ENCODE assay signal across 21 cellular contexts in genomic region chr10:32237644-32238345, GRCh38.
DNase-seq lines count a peak whose midpoint lies in the region; TF ChIP-seq lines count a peak whose summit lies in the region.
"Had no signal": no experiment of that assay in that cellular context is flagged by ENCODE, and none has a peak within 500 bp of the region (broad histone marks: within the 10 kb centered on the region; RNA-seq: fewer than 3 reads in every experiment).

No MANE protein-coding gene starts in this region.

- H3K79me2 ChIP-seq in fibroblast of lung (ENCODE audit: control insufficient read depth, insufficient read depth, low read length), result no peaks in the 10 kb centered on the region

- H3K9ac ChIP-seq in fibroblast of lung (ENCODE audit: insufficient read depth, low read length) (no peak overlapping the region), skeletal muscle satellite cell (ENCODE audit: low read depth, low read length) (no peak overlapping the region)

- H3K27ac Mint-ChIP-seq in Calu3 (ENCODE audit: unreplicated experiment), result no peak overlapping the region
- H3K27ac Mint-ChIP-seq: activated naive CD4-positive, alpha-beta T cell treated with anti-CD3 and anti-CD28 coated beads, Interleukin-2, amount 50 U/mL, for 72 hours; CD8-positive, alpha-beta memory T cell had no signal

- DNase-seq in GM04503 (ENCODE audit: low read depth), result peak; percentile 68
- peak; percentile 77 for DNase-seq in RPMI7951 (ENCODE audit: low read depth)
- DNase-seq in fibroblast of lung (ENCODE audit: low read depth in 2 of 2), result peak; percentile 40 to 90
- DNase-seq in Calu3, result no peak
- no peak for DNase-seq in NCI-H1694 (lab: John Stamatoyannopoulos, UW)
- DNase-seq in cerebellar cortex (ENCODE audit: low spot score), result no peak
- DNase-seq: activated CD4-positive, alpha-beta T cell treated with anti-CD3 and anti-CD28 coated beads for 4 hours; activated T-cell treated with anti-CD3 and anti-CD28 coated beads for 4 hours; CD8-positive, alpha-beta memory T cell; cerebellar nuclear complex; KBM-7; midbrain; NCI-H1436 treated with DMSO at 0.1 percent for 48 hours; NCI-H446 treated with DMSO at 0.1 percent for 48 hours; occipital lobe; right lobe of liver; SJCRH30; stimulated activated CD4-positive, alpha-beta T cell treated with anti-CD3 and anti-CD28 coated beads, Interleukin-2, amount 100 ng/mL, for 48 hours; thyroid gland had no signal

- CTCF ChIA-PET in Calu3 (lab: Charles Lee), result no interaction called here

- no peaks in the 10 kb centered on the region for H3K27me3 Mint-ChIP-seq in Calu3 (ENCODE audit: unreplicated experiment)
- H3K27me3 Mint-ChIP-seq: CD8-positive, alpha-beta memory T cell had no signal

- H3K4me2 ChIP-seq in fibroblast of lung (ENCODE audit: extremely low read depth, insufficient read depth, low read length) (peak overlapping the region; percentile 27), skeletal muscle satellite cell (ENCODE audit: low read length) (peak overlapping the region; percentile 49)

- no peaks in the 10 kb centered on the region for H3K9me3 ChIP-seq in fibroblast of lung (ENCODE audit: control insufficient read depth, insufficient read depth, low read depth, low read length)
- no peaks in the 10 kb centered on the region for H3K9me3 ChIP-seq in skeletal muscle satellite cell (replicated peaks; ENCODE audit: low read length)
- H3K9me3 ChIP-seq: right lobe of liver, thyroid gland had no signal

- H3K4me1 Mint-ChIP-seq in Calu3 (ENCODE audit: low read depth, unreplicated experiment), result peaks cover 17% of the 10 kb centered on the region
- H3K4me1 Mint-ChIP-seq: CD8-positive, alpha-beta memory T cell had no signal

- no peaks in the 10 kb centered on the region for H3K9me3 Mint-ChIP-seq in Calu3 (ENCODE audit: low read depth, unreplicated experiment)
- H3K9me3 Mint-ChIP-seq: activated naive CD4-positive, alpha-beta T cell treated with anti-CD3 and anti-CD28 coated beads, Interleukin-2, amount 50 U/mL, for 72 hours; CD8-positive, alpha-beta memory T cell had no signal

- H3K4me3 Mint-ChIP-seq in Calu3 (ENCODE audit: low read depth, unreplicated experiment), result no peak overlapping the region
- H3K4me3 Mint-ChIP-seq: CD8-positive, alpha-beta memory T cell had no signal

- H3K27me3 ChIP-seq in fibroblast of lung (ENCODE audit: control insufficient read depth, insufficient read depth, low read length) (no peaks in the 10 kb centered on the region), skeletal muscle satellite cell (ENCODE audit: control insufficient read depth, insufficient read depth, low read length) (no peaks in the 10 kb centered on the region)
- H3K27me3 ChIP-seq: right lobe of liver, SJCRH30, thyroid gland had no signal

- no peak overlapping the region for H3K27ac ChIP-seq in fibroblast of lung (ENCODE audit: insufficient read depth, low read length)
- H3K27ac ChIP-seq: right lobe of liver, SJCRH30, thyroid gland had no signal

- TF ChIP-seq CTCF in fibroblast of lung (conservative IDR thresholded peaks at IDR 0.05 in 1 of 2, IDR thresholded peaks at IDR 0.05 in 1 of 2; ENCODE audit: low read depth in 1 of 2, low read length in 2 of 2), result no peak
- TF ChIP-seq CTCF in Calu3 (IDR thresholded peaks at IDR 0.05; ENCODE audit: unreplicated experiment), result no peak

- H3K4me1 ChIP-seq in fibroblast of lung (ENCODE audit: control insufficient read depth, extremely low read depth, insufficient read depth, low read length) (peaks cover 8% of the 10 kb centered on the region), skeletal muscle satellite cell (ENCODE audit: control insufficient read depth, insufficient read depth, low read length) (peaks cover 29% of the 10 kb centered on the region)
- H3K4me1 ChIP-seq: right lobe of liver, SJCRH30, thyroid gland had no signal

- H3K36me3 ChIP-seq in fibroblast of lung (ENCODE audit: control insufficient read depth, insufficient read depth, low read length) (no peaks in the 10 kb centered on the region), skeletal muscle satellite cell (ENCODE audit: insufficient read depth, low read length) (no peaks in the 10 kb centered on the region)
- H3K36me3 ChIP-seq: right lobe of liver, SJCRH30, thyroid gland had no signal

- intact Hi-C loops in Calu3 (cut with micrococcal nuclease; ENCODE audit: unreplicated experiment), result no loop called here

- H2AFZ ChIP-seq in fibroblast of lung (ENCODE audit: low read length), result no peak overlapping the region

- BruUV-seq in Calu3 (replicated peaks; lab: Mats Ljungman, UMichigan), result no TSS peak

- H4K20me1 ChIP-seq in fibroblast of lung (ENCODE audit: control insufficient read depth, extremely low read depth, insufficient read depth, low read length), result no peaks in the 10 kb centered on the region

- H3K36me3 Mint-ChIP-seq in Calu3 (ENCODE audit: insufficient read depth, unreplicated experiment), result no peaks in the 10 kb centered on the region
- H3K36me3 Mint-ChIP-seq: activated naive CD4-positive, alpha-beta T cell treated with anti-CD3 and anti-CD28 coated beads, Interleukin-2, amount 50 U/mL, for 72 hours; CD8-positive, alpha-beta memory T cell had no signal

- no peak overlapping the region for H3K4me3 ChIP-seq in fibroblast of lung (replicated peaks in 1 of 4; ENCODE audit: control extremely low read depth in 1 of 4, insufficient read depth in 1 of 4, low read depth in 3 of 4, low read length in 4 of 4)
- H3K4me3 ChIP-seq in skeletal muscle satellite cell (ENCODE audit: low read length), result no peak overlapping the region
- H3K4me3 ChIP-seq: right lobe of liver, SJCRH30, thyroid gland had no signal

Comparison
In these comparisons a context has a peak if more than half of its experiments do, and no peak if none do; other contexts are left out.
1. DNase-seq: peak in GM04503 (single experiment), RPMI7951 (single experiment) and fibroblast of lung (2 of 2); none in Calu3 (single experiment), NCI-H1694 (single experiment) and cerebellar cortex (single experiment).